Comparison of ENCODE assay signal across 23 cellular contexts in the genomic region with DNA sequence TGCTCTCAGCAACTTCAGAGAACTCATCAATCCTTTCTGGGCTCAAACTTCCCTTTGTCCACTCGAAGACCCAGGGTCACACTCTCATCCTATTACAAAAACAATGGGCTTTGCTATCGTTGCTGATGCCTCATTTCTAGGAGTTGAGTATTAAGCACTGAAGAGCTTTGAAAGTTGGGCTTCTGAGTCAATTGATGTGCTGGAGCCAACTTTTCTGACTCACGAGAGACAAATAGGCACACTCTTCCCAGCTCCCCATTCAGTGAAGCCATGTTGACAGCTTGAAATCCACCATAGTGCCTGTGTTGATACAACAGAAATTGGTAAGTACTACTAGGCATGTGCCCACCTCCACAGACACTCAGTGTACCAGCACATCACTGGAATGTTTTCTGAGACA.
DNase-seq lines count a peak whose midpoint lies in the region; ATAC-seq and TF ChIP-seq lines count a peak whose summit lies in the region.
"Had no signal": no experiment of that assay in that cellular context is flagged by ENCODE, and none has a peak within 500 bp of the region (broad histone marks: within the 10 kb centered on the region; RNA-seq: fewer than 3 reads in every experiment).

No MANE protein-coding gene starts in this region.

- no peaks in the 10 kb centered on the region for H3K79me2 ChIP-seq in mammary epithelial cell (ENCODE audit: insufficient read depth, low read length)
- H3K79me2 ChIP-seq in neural progenitor cell (ENCODE audit: low read depth): no peaks in the 10 kb centered on the region

- DNase-seq in Ammon's horn (ENCODE audit: low spot score) (peak; percentile 61), HFFc6 (peak; percentile 60), mammary epithelial cell (peak; percentile 49), neural progenitor cell (ENCODE audit: low spot score) (no peak), H4 (ENCODE audit: low spot score) (no peak), uterus (no peak)
- DNase-seq in activated CD4-positive, alpha-beta T cell treated with anti-CD3 and anti-CD28 coated beads, Interleukin-2, amount 50 U/mL, for 4 hours: no peak
- DNase-seq: activated naive CD4-positive, alpha-beta T cell treated with Interleukin-2 at 50 U/mL for 16 hours; Calu3; effector memory CD8-positive, alpha-beta T cell; hypothalamus; kidney; NCI-H1092 treated with DMSO at 0.1 percent for 48 hours; NCI-H2081; NCI-H446 treated with DMSO at 0.1 percent for 48 hours; stimulated activated naive CD4-positive, alpha-beta T cell; tibial artery had no signal

- dilution Hi-C loops in mammary epithelial cell (cut with HindIII; ENCODE audit: low sequenced_read_pairs): no loop called here

- H3K27ac Mint-ChIP-seq in HFFc6 (no peak overlapping the region), neural progenitor cell (no peak overlapping the region)
- no peak overlapping the region for H3K27ac Mint-ChIP-seq in stimulated activated memory B cell treated with anti-CD40 and anti-IgM and Interleukin-4, amounts not matched to agents 10 μg/mL and 1 μg/mL and 100 μg/mL, for 72 hours
- H3K27ac Mint-ChIP-seq: effector memory CD8-positive, alpha-beta T cell had no signal

- WGBS in mammary epithelial cell (ENCODE audit: low coverage, missing lambda C conversion rate): 47% methylated on average over 3 of the region's 3 CpGs

- no peaks in the 10 kb centered on the region for H3F3A ChIP-seq in neural progenitor cell (ENCODE audit: low read depth)

- peaks cover 32% of the 10 kb centered on the region for H3K4me1 Mint-ChIP-seq in HFFc6 (ENCODE audit: low read depth)
- H3K4me1 Mint-ChIP-seq in neural progenitor cell: peaks cover 3% of the 10 kb centered on the region
- H3K4me1 Mint-ChIP-seq in stimulated activated memory B cell treated with anti-CD40 and anti-IgM and Interleukin-4, amounts not matched to agents 10 μg/mL and 1 μg/mL and 100 μg/mL, for 72 hours: no peaks in the 10 kb centered on the region

- H4K20me1 ChIP-seq in mammary epithelial cell (ENCODE audit: insufficient read depth, low read length) (no peaks in the 10 kb centered on the region), neural progenitor cell (ENCODE audit: low read depth) (no peaks in the 10 kb centered on the region)

- TF ChIP-seq CTCF in HFFc6 (IDR thresholded peaks at IDR 0.05) (no peak), mammary epithelial cell (conservative IDR thresholded peaks at IDR 0.05 in 1 of 2, IDR thresholded peaks at IDR 0.05 in 1 of 2; ENCODE audit: extremely low read depth in 1 of 2, insufficient read depth in 1 of 2, low read depth in 1 of 2, low read length in 2 of 2) (no peak), neural progenitor cell (IDR thresholded peaks at IDR 0.05) (no peak), uterus (IDR thresholded peaks at IDR 0.05) (no peak)

- no peak for TF ChIP-seq POLR2A in uterus (IDR thresholded peaks at IDR 0.05)

- H3K9me3 ChIP-seq in mammary epithelial cell (replicated peaks; ENCODE audit: insufficient read depth, low read length) (no peaks in the 10 kb centered on the region), neural progenitor cell (ENCODE audit: low read depth) (no peaks in the 10 kb centered on the region), uterus (no peaks in the 10 kb centered on the region)
- H3K9me3 ChIP-seq: ascending aorta, right atrium auricular region, tibial artery had no signal

- H3K27ac ChIP-seq in mammary epithelial cell (ENCODE audit: insufficient read depth, low read depth, low read length) (no peak overlapping the region), neural progenitor cell (no peak overlapping the region), uterus (no peak overlapping the region)
- H3K27ac ChIP-seq: ascending aorta, right atrium auricular region, tibial artery, VCaP had no signal

- H2AFZ ChIP-seq in mammary epithelial cell (ENCODE audit: low read depth, low read length): no peak overlapping the region
- H2AFZ ChIP-seq in neural progenitor cell (replicated peaks): peak overlapping the region; percentile 12

- H3K9ac ChIP-seq in mammary epithelial cell (ENCODE audit: insufficient read depth, low read length): no peak overlapping the region
- H3K9ac ChIP-seq in neural progenitor cell: no peak overlapping the region

- CTCF ChIA-PET in mammary epithelial cell (lab: Charles Lee; ENCODE audit: low non-redundant PET): interaction anchor here (0.6 to 0.8 kb wide), 2 partner anchors 27 to 32 kb away, joined by 4 read pairs; no protein-coding TSS in a partner anchor

- H3K4me1 ChIP-seq in mammary epithelial cell (ENCODE audit: insufficient read depth, low read length) (peaks cover under 1% of the 10 kb centered on the region), neural progenitor cell (peaks cover 4% of the 10 kb centered on the region), uterus (no peaks in the 10 kb centered on the region)
- H3K4me1 ChIP-seq: ascending aorta, right atrium auricular region, tibial artery had no signal

- BruUV-seq in mammary epithelial cell (replicated peaks; lab: Mats Ljungman, UMichigan): no TSS peak

- in situ Hi-C loops in mammary epithelial cell (cut with MboI; ENCODE audit: low sequenced_read_pairs in 2 of 2): loop anchor here in 1 of 2 donors (10.0 kb wide), 1 partner anchor 129 kb away; no protein-coding TSS in a partner anchor

- H3K36me3 ChIP-seq in mammary epithelial cell (ENCODE audit: insufficient read depth, low read length) (no peaks in the 10 kb centered on the region), neural progenitor cell (no peaks in the 10 kb centered on the region), uterus (no peaks in the 10 kb centered on the region)
- H3K36me3 ChIP-seq: ascending aorta, right atrium auricular region, tibial artery had no signal

- H3K9me3 Mint-ChIP-seq in HFFc6 (no peaks in the 10 kb centered on the region), neural progenitor cell (no peaks in the 10 kb centered on the region)
- no peaks in the 10 kb centered on the region for H3K9me3 Mint-ChIP-seq in stimulated activated memory B cell treated with anti-CD40 and anti-IgM and Interleukin-4, amounts not matched to agents 10 μg/mL and 1 μg/mL and 100 μg/mL, for 72 hours
- H3K9me3 Mint-ChIP-seq: effector memory CD8-positive, alpha-beta T cell had no signal

- no peak overlapping the region for H3K4me3 ChIP-seq in mammary epithelial cell (replicated peaks in 1 of 3; ENCODE audit: insufficient read depth in 1 of 3, low read depth in 2 of 3, low read length in 3 of 3)
- H3K4me3 ChIP-seq in neural progenitor cell: no peak overlapping the region
- H3K4me3 ChIP-seq in uterus: no peak overlapping the region
- H3K4me3 ChIP-seq: ascending aorta, GM12878, right atrium auricular region, tibial artery had no signal

- ATAC-seq in stimulated activated memory B cell treated with anti-CD40 and anti-IgM and Interleukin-4, amounts not matched to agents 10 μg/mL and 1 μg/mL and 100 μg/mL, for 72 hours: no peak
- ATAC-seq: effector memory CD8-positive, alpha-beta T cell; GM12878; HCT116 had no signal

- H3K27me3 Mint-ChIP-seq in HFFc6 (ENCODE audit: insufficient read depth) (peaks cover 21% of the 10 kb centered on the region), neural progenitor cell (ENCODE audit: insufficient read depth, low read depth) (no peaks in the 10 kb centered on the region)
- peaks cover 17% of the 10 kb centered on the region for H3K27me3 Mint-ChIP-seq in stimulated activated memory B cell treated with anti-CD40 and anti-IgM and Interleukin-4, amounts not matched to agents 10 μg/mL and 1 μg/mL and 100 μg/mL, for 72 hours

- H3K27me3 ChIP-seq in mammary epithelial cell (ENCODE audit: insufficient read depth, low read length) (no peaks in the 10 kb centered on the region), neural progenitor cell (no peaks in the 10 kb centered on the region), uterus (no peaks in the 10 kb centered on the region)
- H3K27me3 ChIP-seq: ascending aorta, right atrium auricular region, tibial artery had no signal

- H3K36me3 Mint-ChIP-seq in HFFc6 (ENCODE audit: low read depth) (no peaks in the 10 kb centered on the region), neural progenitor cell (no peaks in the 10 kb centered on the region)
- H3K36me3 Mint-ChIP-seq in stimulated activated memory B cell treated with anti-CD40 and anti-IgM and Interleukin-4, amounts not matched to agents 10 μg/mL and 1 μg/mL and 100 μg/mL, for 72 hours: no peaks in the 10 kb centered on the region

- no peak overlapping the region for H3K4me3 Mint-ChIP-seq in HFFc6
- no peak overlapping the region for H3K4me3 Mint-ChIP-seq in neural progenitor cell
- H3K4me3 Mint-ChIP-seq in stimulated activated memory B cell treated with anti-CD40 and anti-IgM and Interleukin-4, amounts not matched to agents 10 μg/mL and 1 μg/mL and 100 μg/mL, for 72 hours: no peak overlapping the region
- H3K4me3 Mint-ChIP-seq: effector memory CD8-positive, alpha-beta T cell had no signal

- H3K4me2 ChIP-seq in mammary epithelial cell (ENCODE audit: insufficient read depth, low read depth, low read length) (no peak overlapping the region), neural progenitor cell (no peak overlapping the region)

- intact Hi-C loops in mammary epithelial cell (cut with micrococcal nuclease): loop anchor here (10.0 kb wide), 2 partner anchors 229 to 429 kb away; no protein-coding TSS in a partner anchor
- intact Hi-C loops in uterus (cut with DNase I; ENCODE audit: low total_unique reads): no loop called here

Comparison
In these comparisons a context has a peak if more than half of its experiments do, and no peak if none do; other contexts are left out.
1. DNase-seq: peak in Ammon's horn (single experiment), HFFc6 (single experiment) and mammary epithelial cell (single experiment); none in neural progenitor cell (single experiment), H4 (single experiment), activated CD4-positive, alpha-beta T cell treated with anti-CD3 and anti-CD28 coated beads, Interleukin-2, amount 50 U/mL, for 4 hours (0 of 2) and uterus (0 of 2).